8 cellular contexts compared by ENCODE assay signal in genomic region chr1:168342572-168343280, GRCh38.
DNase-seq lines count a peak whose midpoint lies in the region; TF ChIP-seq lines count a peak whose summit lies in the region.

No MANE protein-coding gene starts in this region.

- H3K27me3 Mint-ChIP-seq in activated T-helper 2 cell treated with anti-CD3 and anti-CD28 coated beads, Interferon-gamma antibody, Interleukin-2, Interleukin-4, amounts not matched to agents 10 μg/mL and 5 μg/mL and 100 μg/mL, durations not matched to agents 14 hours and 24 hours and 36 hours (ENCODE audit: low read depth): no peaks in the 10 kb centered on the region
- peaks cover 2% of the 10 kb centered on the region for H3K27me3 Mint-ChIP-seq in neural progenitor cell (ENCODE audit: insufficient read depth, low read depth)

- H3K27ac ChIP-seq in RWPE1 (no peak overlapping the region), neural progenitor cell (no peak overlapping the region), stomach smooth muscle (ENCODE audit: low read length) (no peak overlapping the region)

- peaks cover 12% of the 10 kb centered on the region for H3K36me3 Mint-ChIP-seq in activated T-helper 2 cell treated with anti-CD3 and anti-CD28 coated beads, Interferon-gamma antibody, Interleukin-2, Interleukin-4, amounts not matched to agents 10 μg/mL and 5 μg/mL and 100 μg/mL, durations not matched to agents 14 hours and 24 hours and 36 hours (ENCODE audit: low read depth)
- no peaks in the 10 kb centered on the region for H3K36me3 Mint-ChIP-seq in neural progenitor cell

- H3K79me2 ChIP-seq in neural progenitor cell (ENCODE audit: low read depth): no peaks in the 10 kb centered on the region

- peak overlapping the region; percentile 64 for H3K4me2 ChIP-seq in neural progenitor cell

- H3K4me1 ChIP-seq in neural progenitor cell (no peaks in the 10 kb centered on the region), stomach smooth muscle (ENCODE audit: control insufficient read depth, insufficient read depth, low read length) (peaks cover 4% of the 10 kb centered on the region)

- peak overlapping the region; percentile 80 for H3K27ac Mint-ChIP-seq in activated T-helper 2 cell treated with anti-CD3 and anti-CD28 coated beads, Interferon-gamma antibody, Interleukin-2, Interleukin-4, amounts not matched to agents 10 μg/mL and 5 μg/mL and 100 μg/mL, durations not matched to agents 14 hours and 24 hours and 36 hours
- no peak overlapping the region for H3K27ac Mint-ChIP-seq in neural progenitor cell

- CTCF ChIA-PET in RWPE1 (lab: Yijun Ruan, JAX): interaction anchor here (0.5 to 2.5 kb wide), 32 partner anchors 9 to 1491 kb away, joined by 3 to 25 read pairs (median 4); no protein-coding TSS in a partner anchor

- H3K4me3 Mint-ChIP-seq in activated T-helper 2 cell treated with anti-CD3 and anti-CD28 coated beads, Interferon-gamma antibody, Interleukin-2, Interleukin-4, amounts not matched to agents 10 μg/mL and 5 μg/mL and 100 μg/mL, durations not matched to agents 14 hours and 24 hours and 36 hours (ENCODE audit: low read depth): no peak overlapping the region
- H3K4me3 Mint-ChIP-seq in neural progenitor cell: no peak overlapping the region

- H2AFZ ChIP-seq in neural progenitor cell (replicated peaks): peak overlapping the region; percentile 98

- DNase-seq in DMS79 (lab: John Stamatoyannopoulos, UW): peak; percentile 47
- DNase-seq in GOT3 (lab: John Stamatoyannopoulos, UW): peak; percentile 96
- peak; percentile 74 for DNase-seq in LNCaP clone FGC (ENCODE audit: low read depth)
- peak; percentile 72 for DNase-seq in RWPE1 (ENCODE audit: low spot score)
- DNase-seq in activated T-helper 2 cell treated with anti-CD3 and anti-CD28 coated beads, Interferon-gamma antibody, Interleukin-2, Interleukin-4, amounts not matched to agents 10 μg/mL and 5 μg/mL and 100 μg/mL, durations not matched to agents 14 hours and 24 hours and 36 hours (ENCODE audit: low spot score): peak; percentile 82
- DNase-seq in fibroblast of the conjunctiva (ENCODE audit: low read depth): peak; percentile 91
- DNase-seq in neural progenitor cell (ENCODE audit: low spot score): peak; percentile 87

- intact Hi-C loops in activated T-helper 2 cell treated with anti-CD3 and anti-CD28 coated beads, Interferon-gamma antibody, Interleukin-2, Interleukin-4, amounts not matched to agents 10 μg/mL and 5 μg/mL and 100 μg/mL, durations not matched to agents 14 hours and 24 hours and 36 hours (cut with micrococcal nuclease): loop anchor here (1.0 to 10.0 kb wide), 14 partner anchors 21 to 1242 kb away; partner anchors contain the start of genes BLZF1, F5, NME7 and TIPRL

- H3K9me3 Mint-ChIP-seq in activated T-helper 2 cell treated with anti-CD3 and anti-CD28 coated beads, Interferon-gamma antibody, Interleukin-2, Interleukin-4, amounts not matched to agents 10 μg/mL and 5 μg/mL and 100 μg/mL, durations not matched to agents 14 hours and 24 hours and 36 hours: peaks cover 19% of the 10 kb centered on the region
- H3K9me3 Mint-ChIP-seq in neural progenitor cell: peaks cover 3% of the 10 kb centered on the region

- H4K20me1 ChIP-seq in neural progenitor cell (ENCODE audit: low read depth): no peaks in the 10 kb centered on the region

- H3K9me3 ChIP-seq in neural progenitor cell (ENCODE audit: low read depth): no peaks in the 10 kb centered on the region
- H3K9me3 ChIP-seq in stomach smooth muscle (ENCODE audit: control insufficient read depth in 2 of 2, low read length in 2 of 2): peaks cover 0 to 5% of the 10 kb centered on the region in 2 donors

- TF ChIP-seq CTCF in LNCaP clone FGC (IDR thresholded peaks at IDR 0.05; ENCODE audit: control insufficient read depth, extremely low read depth, insufficient read depth) (peak; percentile 84), RWPE1 (conservative IDR thresholded peaks at IDR 0.05; ENCODE audit: low read depth) (peak; percentile 78), neural progenitor cell (IDR thresholded peaks at IDR 0.05) (peak; percentile 67)

- H3K9ac ChIP-seq in neural progenitor cell: no peak overlapping the region
- H3K9ac ChIP-seq in stomach smooth muscle (ENCODE audit: low read length in 2 of 2): peak overlapping the region in 1 of 2 donors; percentile 3

- H3K4me3 ChIP-seq in LNCaP clone FGC (ENCODE audit: low read depth, low read length): no peak overlapping the region
- H3K4me3 ChIP-seq in neural progenitor cell: no peak overlapping the region
- peak overlapping the region; percentile 31 to 61 for H3K4me3 ChIP-seq in stomach smooth muscle (ENCODE audit: low read length in 2 of 2)

- H3K27me3 ChIP-seq in neural progenitor cell: no peaks in the 10 kb centered on the region
- no peaks in the 10 kb centered on the region for H3K27me3 ChIP-seq in stomach smooth muscle (ENCODE audit: control insufficient read depth in 1 of 2, insufficient read depth in 2 of 2, low read length in 2 of 2)

- H3K4me1 Mint-ChIP-seq in activated T-helper 2 cell treated with anti-CD3 and anti-CD28 coated beads, Interferon-gamma antibody, Interleukin-2, Interleukin-4, amounts not matched to agents 10 μg/mL and 5 μg/mL and 100 μg/mL, durations not matched to agents 14 hours and 24 hours and 36 hours (ENCODE audit: low read depth): peaks cover 82% of the 10 kb centered on the region
- no peaks in the 10 kb centered on the region for H3K4me1 Mint-ChIP-seq in neural progenitor cell

- H3K36me3 ChIP-seq in neural progenitor cell (no peaks in the 10 kb centered on the region), stomach smooth muscle (ENCODE audit: control insufficient read depth in 2 of 2, insufficient read depth in 2 of 2, low read length in 2 of 2) (no peaks in the 10 kb centered on the region)

- H3F3A ChIP-seq in neural progenitor cell (ENCODE audit: low read depth): no peaks in the 10 kb centered on the region

- POLR2A ChIA-PET in RWPE1 (lab: Yijun Ruan, JAX; ENCODE audit: low non-redundant PET): no interaction called here

Comparison
In these comparisons a context has a peak if more than half of its experiments do, and no peak if none do; other contexts are left out.
1. H3K4me3 ChIP-seq: peak in stomach smooth muscle (2 of 2); none in LNCaP clone FGC (single experiment) and neural progenitor cell (single experiment).
2. Peak in every context shown above with its lines, with median percentiles within 50 percentile points of each other: DNase-seq and CTCF ChIP-seq.